Comparison of ENCODE assay signal across 10 cellular contexts in genomic region chr17:38464251-38464722, GRCh38. TPM values are rescaled to one million over a fixed set of nuclear protein-coding genes. Genes with fewer than 3 reads are reported as not detected.
DNase-seq lines count a peak whose midpoint lies in the region; TF ChIP-seq lines count a peak whose summit lies in the region.
"Had no signal": no experiment of that assay in that cellular context is flagged by ENCODE, and none has a peak within 500 bp of the region (broad histone marks: within the 10 kb centered on the region; RNA-seq: fewer than 3 reads in every experiment).

No MANE protein-coding gene starts in this region.

- intact Hi-C loops in CD4-positive, alpha-beta memory T cell (cut with micrococcal nuclease), result no loop called here

- H3K4me1 ChIP-seq in SK-N-SH (ENCODE audit: control insufficient read depth in 1 of 2, insufficient read depth in 2 of 2, low read depth in 1 of 2, low read length in 1 of 2) (peaks cover 9 to 34% of the 10 kb centered on the region in 2 experiments; a peak in 3 of 4 replicates), osteoblast (ENCODE audit: insufficient read depth, low read length) (peaks cover 28% of the 10 kb centered on the region)
- no peaks in the 10 kb centered on the region for H3K4me1 ChIP-seq in CD4-positive, alpha-beta memory T cell (ENCODE audit: insufficient read depth, low read length)

- CTCF ChIA-PET in SK-N-SH (lab: Yijun Ruan, JAX), result interaction anchor here (0.9 to 2.7 kb wide), 6 partner anchors 9 to 115 kb away, joined by 3 to 12 read pairs (median 6); no protein-coding TSS in a partner anchor
- CTCF ChIA-PET in CD4-positive, alpha-beta memory T cell (lab: Charles Lee; ENCODE audit: partially characterized antibody), result no interaction called here

- H3K9me2 ChIP-seq in SK-N-SH, result no peaks in the 10 kb centered on the region

- DNase-seq in Ammon's horn (ENCODE audit: low spot score), result peak; percentile 76
- DNase-seq in SK-N-SH, result peak; percentile 83
- peak; percentile 51 to 76 for DNase-seq in foreskin fibroblast
- peak; percentile 93 for DNase-seq in osteoblast (ENCODE audit: insufficient read length, low spot score, missing footprints)
- DNase-seq in COLO668 (lab: John Stamatoyannopoulos, UW; ENCODE audit: unreplicated experiment), result no peak
- no peak for DNase-seq in CD4-positive, alpha-beta memory T cell
- no peak for DNase-seq in NCI-H748 (lab: John Stamatoyannopoulos, UW; ENCODE audit: unreplicated experiment)
- DNase-seq in NCI-H2081 (lab: John Stamatoyannopoulos, UW), result no peak
- DNase-seq: DND-41; stimulated activated CD4-positive, alpha-beta T cell treated with anti-CD3 and anti-CD28 coated beads, Interleukin-1b, Interleukin-23, amount 100 ng/mL, for 48 hours had no signal

- H3K36me3 ChIP-seq in SK-N-SH (replicated peaks in 1 of 2; ENCODE audit: control insufficient read depth in 1 of 2, insufficient read depth in 2 of 2, low read length in 1 of 2) (peaks cover 17 to 51% of the 10 kb centered on the region in 2 experiments), osteoblast (ENCODE audit: insufficient read depth, low read length) (peaks cover 62% of the 10 kb centered on the region)
- H3K36me3 ChIP-seq in CD4-positive, alpha-beta memory T cell (ENCODE audit: insufficient read depth, low read length), result no peaks in the 10 kb centered on the region

- H4K20me1 ChIP-seq in SK-N-SH (ENCODE audit: insufficient read depth), result peaks cover 28% of the 10 kb centered on the region
- peaks cover 55% of the 10 kb centered on the region for H4K20me1 ChIP-seq in osteoblast (ENCODE audit: insufficient read depth, low read length)

- H3K9me3 ChIP-seq in SK-N-SH, result no peaks in the 10 kb centered on the region
- no peaks in the 10 kb centered on the region for H3K9me3 ChIP-seq in osteoblast (ENCODE audit: low read depth, low read length)
- H3K9me3 ChIP-seq in CD4-positive, alpha-beta memory T cell (ENCODE audit: control insufficient read depth in 1 of 2, low read length in 2 of 2), result no peaks in the 10 kb centered on the region

- no peaks in the 10 kb centered on the region for H3K4me1 Mint-ChIP-seq in CD4-positive, alpha-beta memory T cell

- H3K4me3 ChIP-seq in SK-N-SH (ENCODE audit: low read depth in 2 of 2, low read length in 1 of 2), result peak overlapping the region; percentile 38 to 64; a peak in 1 of 4 replicates
- H3K4me3 ChIP-seq in foreskin fibroblast (ENCODE audit: low read depth in 1 of 2, low read length in 2 of 2), result peak overlapping the region; percentile 23 to 53
- H3K4me3 ChIP-seq in osteoblast (ENCODE audit: insufficient read depth, low read length), result peak overlapping the region; percentile 67
- H3K4me3 ChIP-seq in CD4-positive, alpha-beta memory T cell (ENCODE audit: low read length in 2 of 2), result no peak overlapping the region

- peaks cover 6 to 14% of the 10 kb centered on the region in 2 donors for H3K27me3 Mint-ChIP-seq in CD4-positive, alpha-beta memory T cell

- H3K4me3 Mint-ChIP-seq in CD4-positive, alpha-beta memory T cell, result no peak overlapping the region

- TF ChIP-seq CTCF in SK-N-SH (IDR thresholded peaks at IDR 0.05), result no peak
- TF ChIP-seq CTCF in foreskin fibroblast (IDR thresholded peaks at IDR 0.05; ENCODE audit: low read depth, low read length), result no peak
- TF ChIP-seq CTCF in osteoblast (IDR thresholded peaks at IDR 0.05; ENCODE audit: extremely low read depth, low read depth, low read length), result no peak

- 49% methylated on average over 9 of the region's 9 CpGs for WGBS in SK-N-SH (ENCODE audit: low lambda C conversion rate)

- H3K36me3 Mint-ChIP-seq in CD4-positive, alpha-beta memory T cell, result no peaks in the 10 kb centered on the region

- no peak; a peak in 1 of 4 replicates for TF ChIP-seq EP300 in SK-N-SH (IDR thresholded peaks at IDR 0.05; ENCODE audit: borderline replicate concordance in 1 of 2, low read depth in 1 of 2, low read length in 1 of 2)

- peaks cover 0 to 2% (median 0%) of the 10 kb centered on the region in 8 donors for H3K9me3 Mint-ChIP-seq in CD4-positive, alpha-beta memory T cell

- no peaks in the 10 kb centered on the region for H3K27me3 ChIP-seq in SK-N-SH (ENCODE audit: insufficient read depth)
- H3K27me3 ChIP-seq in osteoblast (ENCODE audit: insufficient read depth, low read length), result no peaks in the 10 kb centered on the region
- no peaks in the 10 kb centered on the region for H3K27me3 ChIP-seq in CD4-positive, alpha-beta memory T cell (ENCODE audit: insufficient read depth, low read length)

- H3K9ac ChIP-seq in SK-N-SH, result peak overlapping the region; percentile 80

- no peak overlapping the region for H3K27ac Mint-ChIP-seq in CD4-positive, alpha-beta memory T cell

- no peak for TF ChIP-seq RAD21 in SK-N-SH (IDR thresholded peaks at IDR 0.05; ENCODE audit: low read length)

- peak overlapping the region; percentile 84 to 96 for H3K27ac ChIP-seq in SK-N-SH (ENCODE audit: low read depth in 2 of 2, low read length in 1 of 2)
- peak overlapping the region; percentile 100 for H3K27ac ChIP-seq in osteoblast (ENCODE audit: low read depth, low read length)
- H3K27ac ChIP-seq in CD4-positive, alpha-beta memory T cell (ENCODE audit: low read depth, low read length), result no peak overlapping the region

- peaks cover 7% of the 10 kb centered on the region for H3F3A ChIP-seq in SK-N-SH (replicated peaks; ENCODE audit: insufficient read depth)

- POLR2A ChIA-PET in SK-N-SH (lab: Yijun Ruan, JAX), result interaction anchor here (0.7 to 1.7 kb wide), 3 partner anchors 10 to 46 kb away, joined by 3 to 6 read pairs (median 3); no protein-coding TSS in a partner anchor
- POLR2A ChIA-PET in CD4-positive, alpha-beta memory T cell (lab: Charles Lee; ENCODE audit: partially characterized antibody), result no interaction called here

- 0 out of 2 replicates have a peak overlapping the region, but pooled peaks have one; percentile 14 for H2AFZ ChIP-seq in SK-N-SH (ENCODE audit: low read depth)
- no peak overlapping the region for H2AFZ ChIP-seq in osteoblast (ENCODE audit: low read length)

- H3K4me2 ChIP-seq in SK-N-SH (peak overlapping the region; percentile 86), osteoblast (ENCODE audit: insufficient read depth, low read length) (peak overlapping the region; percentile 93)

- H3K79me2 ChIP-seq in SK-N-SH (ENCODE audit: insufficient read depth) (peaks cover 52% of the 10 kb centered on the region), osteoblast (ENCODE audit: insufficient read depth, low read length) (peaks cover 82% of the 10 kb centered on the region)

TF ChIP-seq in SK-N-SH, 30 proteins besides CTCF, POLR2A, EP300 and RAD21:
- TF ChIP-seq NFIC (IDR thresholded peaks at IDR 0.05; ENCODE audit: borderline replicate concordance), result peak; percentile 38; the same call in 1 of the 2 replicates
- TF ChIP-seq CHD2 (IDR thresholded peaks at IDR 0.05; ENCODE audit: low read length, partially characterized antibody), result no peak
- TF ChIP-seq JUND (IDR thresholded peaks at IDR 0.05), result no peak
- no peak for TF ChIP-seq RFX5 (IDR thresholded peaks at IDR 0.05; ENCODE audit: low read length)
- 0 out of 2 replicates have a peak, but pooled peaks have one; percentile 4 for TF ChIP-seq RXRA (IDR thresholded peaks at IDR 0.05; ENCODE audit: borderline replicate concordance, low read depth)
- TF ChIP-seq MXI1 (IDR thresholded peaks at IDR 0.05; ENCODE audit: low read depth, low read length), result 0 out of 2 replicates have a peak, but pooled peaks have one; percentile 15
- TF ChIP-seq GATA2 (CRISPR knock-in tag; IDR thresholded peaks at IDR 0.05), result peak; percentile 76

RNA-seq across cellular contexts. Expression of gene ARHGAP23, which starts 36.0 kb away (rescaled TPM):
- 10.6 and 19.2 TPM in 2 replicates for polyA plus RNA-seq in SK-N-SH (2012; rRNA removed)
- polyA plus RNA-seq in SK-N-SH (2012; cell fraction: cytosol; rRNA removed), result 14.2 and 19.1 TPM in 2 replicates
- polyA plus RNA-seq in SK-N-SH (2012; cell fraction: nucleus; rRNA removed), result 31.5 and 36.7 TPM in 2 replicates
- 47.0 and 49.8 TPM in 2 replicates for total RNA-seq in osteoblast
- not detected for total RNA-seq in CD4-positive, alpha-beta memory T cell
- polyA plus RNA-seq in CD4-positive, alpha-beta memory T cell, result under 1 TPM; 0.04 to 0.23 TPM

Comparison
In these comparisons a context has a peak if more than half of its experiments do, and no peak if none do; other contexts are left out.
1. DNase-seq: peak in Ammon's horn (single experiment), SK-N-SH (single experiment), foreskin fibroblast (2 of 2) and osteoblast (single experiment); none in COLO668 (single experiment), CD4-positive, alpha-beta memory T cell (0 of 5), NCI-H748 (single experiment) and NCI-H2081 (0 of 2).
2. H3K4me3 ChIP-seq: peak in SK-N-SH (2 of 2), foreskin fibroblast (2 of 2) and osteoblast (single experiment); none in CD4-positive, alpha-beta memory T cell (0 of 2).
3. RNA of gene ARHGAP23, which starts 36.0 kb away (total RNA-seq): 47.0 to 49.8 TPM in osteoblast; not detected in CD4-positive, alpha-beta memory T cell; every median in the first group is over 10 times any median in the second.